8 cellular contexts compared by ENCODE assay signal in genomic region chr11:62645660-62645933, GRCh38. TPM values are rescaled to one million over a fixed set of nuclear protein-coding genes. Genes with fewer than 3 reads are reported as not detected.
DNase-seq lines count a peak whose midpoint lies in the region; ATAC-seq, FAIRE-seq and TF ChIP-seq lines count a peak whose summit lies in the region.

No MANE protein-coding gene starts in this region.

- POLR2A ChIA-PET in activated CD4-positive, alpha-beta T cell treated with anti-CD3 and anti-CD28 coated beads, Interleukin-2, amount 10 ng/mL, durations not matched to agents 7 days and 5 days (lab: Charles Lee): interaction anchor here (0.6 kb wide), 1 partner anchor 83 kb away, joined by 3 read pairs; no protein-coding TSS in a partner anchor

- H3K9me1 ChIP-seq in keratinocyte (ENCODE audit: control insufficient read depth, extremely low read depth, insufficient read depth, low read length): no peaks in the 10 kb centered on the region

- H4K20me1 ChIP-seq in keratinocyte (ENCODE audit: control insufficient read depth, extremely low read depth, insufficient read depth, low read length): no peaks in the 10 kb centered on the region

- H3K9ac ChIP-seq in keratinocyte (ENCODE audit: control insufficient read depth, extremely low read depth, insufficient read depth, low read length): peak overlapping the region; percentile 89

- peaks cover 15% of the 10 kb centered on the region for H3K4me1 ChIP-seq in keratinocyte (ENCODE audit: control insufficient read depth, extremely low read depth, insufficient read depth, low read length)

- H3K79me2 ChIP-seq in keratinocyte (ENCODE audit: control insufficient read depth, insufficient read depth, low read length): peaks cover 52% of the 10 kb centered on the region

- no peaks in the 10 kb centered on the region for H3K27me3 Mint-ChIP-seq in activated CD4-positive, alpha-beta T cell treated with anti-CD3 and anti-CD28 coated beads, Interleukin-2, amount 10 ng/mL, durations not matched to agents 7 days and 5 days
- H3K27me3 Mint-ChIP-seq in activated T-helper 2 cell treated with anti-CD3 and anti-CD28 coated beads, Interferon-gamma antibody, Interleukin-2, Interleukin-4, amounts not matched to agents 10 μg/mL and 5 μg/mL and 100 μg/mL, durations not matched to agents 14 hours and 24 hours and 36 hours (ENCODE audit: low read depth): no peaks in the 10 kb centered on the region

- H3K27ac Mint-ChIP-seq in activated CD4-positive, alpha-beta T cell treated with anti-CD3 and anti-CD28 coated beads, Interleukin-2, amount 10 ng/mL, durations not matched to agents 7 days and 5 days: peak overlapping the region; percentile 95
- peak overlapping the region; percentile 97 for H3K27ac Mint-ChIP-seq in activated T-helper 2 cell treated with anti-CD3 and anti-CD28 coated beads, Interferon-gamma antibody, Interleukin-2, Interleukin-4, amounts not matched to agents 10 μg/mL and 5 μg/mL and 100 μg/mL, durations not matched to agents 14 hours and 24 hours and 36 hours

- peak overlapping the region; percentile 93 for H3K4me2 ChIP-seq in keratinocyte (ENCODE audit: control insufficient read depth, extremely low read depth, insufficient read depth, low read depth, low read length)

- no peak for DNase-seq in activated CD4-positive, alpha-beta T cell treated with anti-CD3 and anti-CD28 coated beads, Interleukin-2, amount 10 ng/mL, durations not matched to agents 7 days and 5 days
- no peak for DNase-seq in activated CD4-positive, alpha-beta T cell treated with anti-CD3 and anti-CD28 coated beads for 48 hours
- no peak for DNase-seq in activated T-helper 2 cell treated with anti-CD3 and anti-CD28 coated beads, Interferon-gamma antibody, Interleukin-2, Interleukin-4, amounts not matched to agents 10 μg/mL and 5 μg/mL and 100 μg/mL, durations not matched to agents 14 hours and 24 hours and 36 hours (ENCODE audit: low spot score)
- DNase-seq in keratinocyte (ENCODE audit: low read depth, low spot score) (no peak), DMS153 (lab: John Stamatoyannopoulos, UW) (no peak)
- DNase-seq in stimulated activated CD4-positive, alpha-beta T cell treated with anti-CD3 and anti-CD28 coated beads, Interleukin-15, amount 100 ng/mL, for 24 hours: no peak

- H3K4me3 ChIP-seq in keratinocyte (ENCODE audit: control insufficient read depth in 2 of 3, extremely low read depth in 1 of 3, insufficient read depth in 2 of 3, low read depth in 1 of 3, low read length in 3 of 3): peak overlapping the region; percentile 87 to 90 (median 88)

- H3K4me3 Mint-ChIP-seq in activated CD4-positive, alpha-beta T cell treated with anti-CD3 and anti-CD28 coated beads, Interleukin-2, amount 10 ng/mL, durations not matched to agents 7 days and 5 days: peak overlapping the region; percentile 97
- H3K4me3 Mint-ChIP-seq in activated T-helper 2 cell treated with anti-CD3 and anti-CD28 coated beads, Interferon-gamma antibody, Interleukin-2, Interleukin-4, amounts not matched to agents 10 μg/mL and 5 μg/mL and 100 μg/mL, durations not matched to agents 14 hours and 24 hours and 36 hours (ENCODE audit: low read depth): peak overlapping the region; percentile 98

- peak overlapping the region; percentile 60 for H2AFZ ChIP-seq in keratinocyte (ENCODE audit: control insufficient read depth, low read length)

- dilution Hi-C loops in keratinocyte (cut with MboI; ENCODE audit: extremely low pct_ligation_motif_present, low sequenced_read_pairs): no loop called here

- intact Hi-C loops in activated T-helper 2 cell treated with anti-CD3 and anti-CD28 coated beads, Interferon-gamma antibody, Interleukin-2, Interleukin-4, amounts not matched to agents 10 μg/mL and 5 μg/mL and 100 μg/mL, durations not matched to agents 14 hours and 24 hours and 36 hours (cut with micrococcal nuclease): no loop called here

- CTCF ChIA-PET in activated CD4-positive, alpha-beta T cell treated with anti-CD3 and anti-CD28 coated beads, Interleukin-2, amount 10 ng/mL, durations not matched to agents 7 days and 5 days (lab: Charles Lee): interaction anchor here (0.6 to 1.4 kb wide), 4 partner anchors 8 to 187 kb away, joined by 3 to 5 read pairs (median 4); no protein-coding TSS in a partner anchor

- H3K4me1 Mint-ChIP-seq in activated CD4-positive, alpha-beta T cell treated with anti-CD3 and anti-CD28 coated beads, Interleukin-2, amount 10 ng/mL, durations not matched to agents 7 days and 5 days: peaks cover 45% of the 10 kb centered on the region
- H3K4me1 Mint-ChIP-seq in activated T-helper 2 cell treated with anti-CD3 and anti-CD28 coated beads, Interferon-gamma antibody, Interleukin-2, Interleukin-4, amounts not matched to agents 10 μg/mL and 5 μg/mL and 100 μg/mL, durations not matched to agents 14 hours and 24 hours and 36 hours (ENCODE audit: low read depth): peaks cover 26% of the 10 kb centered on the region

- no peak for ATAC-seq in GM19463 (IDR thresholded peaks at IDR 0.05; ENCODE audit: unreplicated experiment)

- peak overlapping the region; percentile 88 for H3K27ac ChIP-seq in keratinocyte (ENCODE audit: control insufficient read depth, insufficient read depth, low read length)
- peak overlapping the region; percentile 70 for H3K27ac ChIP-seq in temporal lobe (ENCODE audit: low read depth, low read length)

- TF ChIP-seq CTCF in keratinocyte (optimal IDR thresholded peaks at IDR 0.05 in 1 of 3, IDR thresholded peaks at IDR 0.05 in 1 of 3, conservative IDR thresholded peaks at IDR 0.05 in 1 of 3; ENCODE audit: extremely low read depth in 1 of 3, insufficient read depth in 2 of 3, low read length in 3 of 3): no peak

- peaks cover 32% of the 10 kb centered on the region for H3K36me3 Mint-ChIP-seq in activated CD4-positive, alpha-beta T cell treated with anti-CD3 and anti-CD28 coated beads, Interleukin-2, amount 10 ng/mL, durations not matched to agents 7 days and 5 days (ENCODE audit: low read depth)
- peaks cover 45% of the 10 kb centered on the region for H3K36me3 Mint-ChIP-seq in activated T-helper 2 cell treated with anti-CD3 and anti-CD28 coated beads, Interferon-gamma antibody, Interleukin-2, Interleukin-4, amounts not matched to agents 10 μg/mL and 5 μg/mL and 100 μg/mL, durations not matched to agents 14 hours and 24 hours and 36 hours (ENCODE audit: low read depth)

- H3K9me3 Mint-ChIP-seq in activated CD4-positive, alpha-beta T cell treated with anti-CD3 and anti-CD28 coated beads, Interleukin-2, amount 10 ng/mL, durations not matched to agents 7 days and 5 days: no peaks in the 10 kb centered on the region
- no peaks in the 10 kb centered on the region for H3K9me3 Mint-ChIP-seq in activated T-helper 2 cell treated with anti-CD3 and anti-CD28 coated beads, Interferon-gamma antibody, Interleukin-2, Interleukin-4, amounts not matched to agents 10 μg/mL and 5 μg/mL and 100 μg/mL, durations not matched to agents 14 hours and 24 hours and 36 hours

- no peaks in the 10 kb centered on the region for H3K27me3 ChIP-seq in keratinocyte (ENCODE audit: control insufficient read depth, extremely low read depth, insufficient read depth, low read length)

- no peaks in the 10 kb centered on the region for H3K9me3 ChIP-seq in keratinocyte (ENCODE audit: control insufficient read depth, low read depth, low read length)

- FAIRE-seq in keratinocyte (lab: Jason Lieb, UNC): no peak

- H3K36me3 ChIP-seq in keratinocyte (ENCODE audit: control insufficient read depth in 2 of 2, extremely low read depth in 1 of 2, insufficient read depth in 2 of 2, low read length in 2 of 2): peaks cover 16 to 21% of the 10 kb centered on the region in 2 experiments

RNA-seq across cellular contexts. Expression of gene GANAB, which starts 0.8 kb away (rescaled TPM):
- 100 to 1,000 TPM; 290 to 291 TPM for total RNA-seq in activated CD4-positive, alpha-beta T cell treated with anti-CD3 and anti-CD28 coated beads, Interleukin-2, amount 10 ng/mL, durations not matched to agents 7 days and 5 days
- total RNA-seq in activated T-helper 2 cell treated with anti-CD3 and anti-CD28 coated beads, Interferon-gamma antibody, Interleukin-2, Interleukin-4, amounts not matched to agents 10 μg/mL and 5 μg/mL and 100 μg/mL, durations not matched to agents 14 hours and 24 hours and 36 hours: 274 and 279 TPM in 2 replicates
- 153 to 211 TPM (median 176 TPM) in 3 replicates for polyA plus RNA-seq in keratinocyte
- polyA plus RNA-seq in keratinocyte (2011; ENCODE audit: low read depth): 35.0 TPM
- 43.1 and 56.1 TPM in 2 replicates for polyA plus RNA-seq in keratinocyte (2011; cell fraction: cytosol; rRNA removed)
- polyA plus RNA-seq in keratinocyte (2011; cell fraction: nucleus; rRNA removed): 353 and 361 TPM in 2 replicates
- polyA plus RNA-seq in keratinocyte (2012; ENCODE audit: low replicate concordance): 81.9 and 167 TPM in 2 replicates
- 248 to 314 TPM (median 249 TPM) in 3 replicates for polyA minus RNA-seq in keratinocyte
- 110 TPM for polyA minus RNA-seq in keratinocyte (2011; cell fraction: cytosol; rRNA and poly(A)+ RNA removed)
- 286 and 364 TPM in 2 replicates for polyA minus RNA-seq in keratinocyte (2011; cell fraction: nucleus; rRNA and poly(A)+ RNA removed)
- 69.3 TPM for total RNA-seq in temporal lobe

RNA-seq across cellular contexts. Expression of gene INTS5, which starts 7.5 kb away (rescaled TPM):
- total RNA-seq in activated CD4-positive, alpha-beta T cell treated with anti-CD3 and anti-CD28 coated beads, Interleukin-2, amount 10 ng/mL, durations not matched to agents 7 days and 5 days: 10 to 100 TPM; 26.3 to 27.6 TPM
- total RNA-seq in activated T-helper 2 cell treated with anti-CD3 and anti-CD28 coated beads, Interferon-gamma antibody, Interleukin-2, Interleukin-4, amounts not matched to agents 10 μg/mL and 5 μg/mL and 100 μg/mL, durations not matched to agents 14 hours and 24 hours and 36 hours: 35.2 and 35.7 TPM in 2 replicates
- polyA plus RNA-seq in keratinocyte: 7.7 to 21.1 TPM (median 8.0 TPM) in 3 replicates
- 1.1 TPM for polyA plus RNA-seq in keratinocyte (2011; ENCODE audit: low read depth)
- 8.0 and 11.5 TPM in 2 replicates for polyA plus RNA-seq in keratinocyte (2011; cell fraction: cytosol; rRNA removed)
- 14.6 and 18.7 TPM in 2 replicates for polyA plus RNA-seq in keratinocyte (2011; cell fraction: nucleus; rRNA removed)
- 15.0 and 19.3 TPM in 2 replicates for polyA plus RNA-seq in keratinocyte (2012; ENCODE audit: low replicate concordance)
- 19.9 to 57.4 TPM (median 26.1 TPM) in 3 replicates for polyA minus RNA-seq in keratinocyte
- 17.3 TPM for polyA minus RNA-seq in keratinocyte (2011; cell fraction: cytosol; rRNA and poly(A)+ RNA removed)
- 17.1 and 19.8 TPM in 2 replicates for polyA minus RNA-seq in keratinocyte (2011; cell fraction: nucleus; rRNA and poly(A)+ RNA removed)
- 13.0 TPM for total RNA-seq in temporal lobe

RNA-seq across cellular contexts. Expression of gene C11orf98, which starts 19.4 kb away (rescaled TPM):
- total RNA-seq in activated CD4-positive, alpha-beta T cell treated with anti-CD3 and anti-CD28 coated beads, Interleukin-2, amount 10 ng/mL, durations not matched to agents 7 days and 5 days: 10 to 100 TPM; 86.0 to 93.9 TPM
- 118 and 130 TPM in 2 replicates for total RNA-seq in activated T-helper 2 cell treated with anti-CD3 and anti-CD28 coated beads, Interferon-gamma antibody, Interleukin-2, Interleukin-4, amounts not matched to agents 10 μg/mL and 5 μg/mL and 100 μg/mL, durations not matched to agents 14 hours and 24 hours and 36 hours
- 58.9 to 81.5 TPM (median 76.5 TPM) in 3 replicates for polyA plus RNA-seq in keratinocyte
- polyA plus RNA-seq in keratinocyte (2011; ENCODE audit: low read depth): 147 TPM
- polyA plus RNA-seq in keratinocyte (2011; cell fraction: cytosol; rRNA removed): 57.1 and 61.6 TPM in 2 replicates
- 33.8 and 34.3 TPM in 2 replicates for polyA plus RNA-seq in keratinocyte (2011; cell fraction: nucleus; rRNA removed)
- polyA plus RNA-seq in keratinocyte (2012; ENCODE audit: low replicate concordance): 85.2 and 112 TPM in 2 replicates
- 5.6 to 8.9 TPM (median 7.2 TPM) in 3 replicates for polyA minus RNA-seq in keratinocyte
- 13.0 TPM for polyA minus RNA-seq in keratinocyte (2011; cell fraction: cytosol; rRNA and poly(A)+ RNA removed)
- 4.4 and 5.0 TPM in 2 replicates for polyA minus RNA-seq in keratinocyte (2011; cell fraction: nucleus; rRNA and poly(A)+ RNA removed)
- total RNA-seq in temporal lobe: 17.2 TPM

RNA-seq across cellular contexts. Expression of gene CSKMT, which starts 19.5 kb away (rescaled TPM):
- 10 to 100 TPM; 11.0 to 18.2 TPM for total RNA-seq in activated CD4-positive, alpha-beta T cell treated with anti-CD3 and anti-CD28 coated beads, Interleukin-2, amount 10 ng/mL, durations not matched to agents 7 days and 5 days
- 45.4 and 47.2 TPM in 2 replicates for total RNA-seq in activated T-helper 2 cell treated with anti-CD3 and anti-CD28 coated beads, Interferon-gamma antibody, Interleukin-2, Interleukin-4, amounts not matched to agents 10 μg/mL and 5 μg/mL and 100 μg/mL, durations not matched to agents 14 hours and 24 hours and 36 hours
- polyA plus RNA-seq in keratinocyte: 4.0 to 4.5 TPM (median 4.2 TPM) in 3 replicates
- 0.69 TPM for polyA plus RNA-seq in keratinocyte (2011; ENCODE audit: low read depth)
- 1.3 TPM in 2 replicates for polyA plus RNA-seq in keratinocyte (2011; cell fraction: cytosol; rRNA removed)
- polyA plus RNA-seq in keratinocyte (2011; cell fraction: nucleus; rRNA removed): 7.0 and 7.8 TPM in 2 replicates
- polyA plus RNA-seq in keratinocyte (2012; ENCODE audit: low replicate concordance): 5.7 and 13.4 TPM in 2 replicates
- polyA minus RNA-seq in keratinocyte: 5.4 to 11.3 TPM (median 11.2 TPM) in 3 replicates
- 150 TPM for polyA minus RNA-seq in keratinocyte (2011; cell fraction: cytosol; rRNA and poly(A)+ RNA removed)
- polyA minus RNA-seq in keratinocyte (2011; cell fraction: nucleus; rRNA and poly(A)+ RNA removed): 13.4 and 25.7 TPM in 2 replicates
- total RNA-seq in temporal lobe: 3.9 TPM

RNA-seq across cellular contexts. Expression of gene B3GAT3, which starts 23.8 kb away (rescaled TPM):
- total RNA-seq in activated CD4-positive, alpha-beta T cell treated with anti-CD3 and anti-CD28 coated beads, Interleukin-2, amount 10 ng/mL, durations not matched to agents 7 days and 5 days: 10 to 100 TPM; 63.4 to 71.1 TPM
- total RNA-seq in activated T-helper 2 cell treated with anti-CD3 and anti-CD28 coated beads, Interferon-gamma antibody, Interleukin-2, Interleukin-4, amounts not matched to agents 10 μg/mL and 5 μg/mL and 100 μg/mL, durations not matched to agents 14 hours and 24 hours and 36 hours: 70.0 and 81.4 TPM in 2 replicates
- polyA plus RNA-seq in keratinocyte: 15.1 to 28.2 TPM (median 17.7 TPM) in 3 replicates
- polyA plus RNA-seq in keratinocyte (2011; ENCODE audit: low read depth): 9.4 TPM
- 10.3 and 28.9 TPM in 2 replicates for polyA plus RNA-seq in keratinocyte (2011; cell fraction: cytosol; rRNA removed)
- polyA plus RNA-seq in keratinocyte (2011; cell fraction: nucleus; rRNA removed): 31.7 and 47.5 TPM in 2 replicates
- 24.0 and 24.7 TPM in 2 replicates for polyA plus RNA-seq in keratinocyte (2012; ENCODE audit: low replicate concordance)
- 7.4 to 15.9 TPM (median 8.8 TPM) in 3 replicates for polyA minus RNA-seq in keratinocyte
- 48.2 TPM for polyA minus RNA-seq in keratinocyte (2011; cell fraction: cytosol; rRNA and poly(A)+ RNA removed)
- 18.9 and 23.1 TPM in 2 replicates for polyA minus RNA-seq in keratinocyte (2011; cell fraction: nucleus; rRNA and poly(A)+ RNA removed)
- total RNA-seq in temporal lobe: 15.7 TPM
